16 cellular contexts compared by ENCODE assay signal in genomic region chr14:92427096-92427495, GRCh38.
DNase-seq lines count a peak whose midpoint lies in the region; ATAC-seq and TF ChIP-seq lines count a peak whose summit lies in the region.
"Had no signal": no experiment of that assay in that cellular context is flagged by ENCODE, and none has a peak within 500 bp of the region (broad histone marks: within the 10 kb centered on the region; RNA-seq: fewer than 3 reads in every experiment).

No MANE protein-coding gene starts in this region.

- intact Hi-C loops in aorta (cut with DNase I), result no loop called here

- H3K36me3 Mint-ChIP-seq in activated T-cell treated with anti-CD3 and anti-CD28 coated beads, Interleukin-2, amount 50 U/mL, for 72 hours (ENCODE audit: insufficient read depth in 2 of 2), result no peaks in the 10 kb centered on the region
- no peaks in the 10 kb centered on the region for H3K36me3 Mint-ChIP-seq in neural crest cell (ENCODE audit: low read depth)
- H3K36me3 Mint-ChIP-seq: CD8-positive, alpha-beta T cell had no signal

- 36 to 40% methylated on average over 3 of the region's 3 CpGs for WGBS in aorta, 2 donors

- H3K9me3 Mint-ChIP-seq in activated T-cell treated with anti-CD3 and anti-CD28 coated beads, Interleukin-2, amount 50 U/mL, for 72 hours, result peaks cover 0 to 2% of the 10 kb centered on the region in 2 donors
- H3K9me3 Mint-ChIP-seq in neural crest cell, result no peaks in the 10 kb centered on the region
- H3K9me3 Mint-ChIP-seq: CD8-positive, alpha-beta T cell had no signal

- peak overlapping the region; percentile 31 for H3K27ac Mint-ChIP-seq in activated T-cell treated with anti-CD3 and anti-CD28 coated beads, Interleukin-2, amount 50 U/mL, for 72 hours
- peak overlapping the region; percentile 10 for H3K27ac Mint-ChIP-seq in neural crest cell (ENCODE audit: unreplicated experiment)
- H3K27ac Mint-ChIP-seq: CD8-positive, alpha-beta T cell had no signal

- H3K9me3 ChIP-seq in aorta (ENCODE audit: control insufficient read depth, low read length), result peaks cover 3% of the 10 kb centered on the region
- H3K9me3 ChIP-seq: HAP-1 had no signal

- ATAC-seq in activated T-cell treated with anti-CD3 and anti-CD28 coated beads, Interleukin-2, amount 50 U/mL, for 72 hours (replicated peaks in 1 of 2), result no peak
- ATAC-seq in aorta (ENCODE audit: low FRiP score) (peak; percentile 44), GM18873 (IDR thresholded peaks at IDR 0.05; ENCODE audit: low FRiP score, unreplicated experiment) (no peak), GM21576 (IDR thresholded peaks at IDR 0.05; ENCODE audit: unreplicated experiment) (no peak)
- ATAC-seq: CD8-positive, alpha-beta T cell had no signal

- H3K4me1 Mint-ChIP-seq in activated T-cell treated with anti-CD3 and anti-CD28 coated beads, Interleukin-2, amount 50 U/mL, for 72 hours (ENCODE audit: low read depth), result peaks cover 8% of the 10 kb centered on the region
- no peaks in the 10 kb centered on the region for H3K4me1 Mint-ChIP-seq in neural crest cell

- no peak overlapping the region for H3K4me3 ChIP-seq in coronary artery
- no peak overlapping the region for H3K4me3 ChIP-seq in aorta (ENCODE audit: low read length in 2 of 2)
- H3K4me3 ChIP-seq: HAP-1 had no signal

- peaks cover 0 to 2% of the 10 kb centered on the region in 2 donors for H3K4me1 ChIP-seq in aorta (ENCODE audit: control insufficient read depth in 1 of 2, insufficient read depth in 2 of 2, low read length in 2 of 2)
- H3K4me1 ChIP-seq: HAP-1 had no signal

- no peaks in the 10 kb centered on the region for H3K27me3 ChIP-seq in aorta (ENCODE audit: control insufficient read depth in 1 of 2, insufficient read depth in 2 of 2, low read length in 1 of 2)

- H3K36me3 ChIP-seq in aorta (ENCODE audit: control insufficient read depth in 1 of 2, insufficient read depth in 2 of 2, low read length in 1 of 2), result no peaks in the 10 kb centered on the region
- H3K36me3 ChIP-seq: HAP-1 had no signal

- no peak overlapping the region for H3K4me3 Mint-ChIP-seq in activated T-cell treated with anti-CD3 and anti-CD28 coated beads, Interleukin-2, amount 50 U/mL, for 72 hours
- no peak overlapping the region for H3K4me3 Mint-ChIP-seq in neural crest cell
- H3K4me3 Mint-ChIP-seq: CD14-positive monocyte; CD8-positive, alpha-beta T cell had no signal

- peaks cover 5% of the 10 kb centered on the region for H3K27me3 Mint-ChIP-seq in activated T-cell treated with anti-CD3 and anti-CD28 coated beads, Interleukin-2, amount 50 U/mL, for 72 hours (ENCODE audit: low read depth)
- H3K27me3 Mint-ChIP-seq in neural crest cell (ENCODE audit: low read depth), result no peaks in the 10 kb centered on the region

- H3K27ac ChIP-seq in coronary artery (peak overlapping the region; percentile 52 to 65), aorta (ENCODE audit: low read depth in 1 of 2, low read length in 2 of 2) (peak overlapping the region in 1 of 2 donors; percentile 6)
- H3K27ac ChIP-seq: 22Rv1 had no signal

- no peak for DNase-seq in activated T-cell treated with anti-CD3 and anti-CD28 coated beads, Interleukin-2, amount 50 U/mL, for 72 hours
- no peak for DNase-seq in activated T-cell treated with anti-CD3 and anti-CD28 coated beads, Interleukin-2, amount 50 U/mL, for 1 hour
- DNase-seq in coronary artery (ENCODE audit: low spot score) (no peak), neural crest cell (ENCODE audit: low read depth, low spot score) (no peak), aorta (peak in 1 of 2 donors; percentile 51), amygdala (lab: John Stamatoyannopoulos, UW) (no peak)
- DNase-seq: CD8-positive, alpha-beta T cell; COR-L47; DMS153; DMS79 treated with DMSO at 0.1 percent for 48 hours; GDM1 had no signal

- TF ChIP-seq CTCF in coronary artery (IDR thresholded peaks at IDR 0.05) (no peak), neural crest cell (conservative IDR thresholded peaks at IDR 0.05) (no peak)
